Comparison of ENCODE assay signal across 2 cellular contexts in the genomic region with DNA sequence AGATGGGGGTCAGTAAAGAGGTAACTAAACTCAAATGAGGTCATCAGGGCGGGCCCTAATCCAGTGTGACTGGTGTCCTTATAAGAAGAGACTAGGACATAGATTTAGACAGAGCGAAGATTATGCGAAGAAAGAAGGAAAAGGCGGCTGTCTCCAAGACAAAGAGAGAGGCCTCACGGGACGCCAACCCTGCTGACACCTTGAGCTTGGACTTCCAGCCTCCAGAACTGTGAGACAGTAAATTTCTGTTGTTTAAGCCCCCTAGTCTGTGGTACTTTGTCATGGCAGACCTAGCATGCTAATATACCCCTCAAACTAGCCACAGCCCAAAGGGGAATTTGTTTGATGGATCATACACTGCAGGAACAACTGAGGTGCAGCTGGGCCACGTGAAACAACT.
TF ChIP-seq lines count a peak whose summit lies in the region.

No MANE protein-coding gene starts in this region.

TF ChIP-seq in SK-N-SH, 30 proteins besides CTCF, POLR2A, EP300 and RAD21:
- no peak for TF ChIP-seq REST (IDR thresholded peaks at IDR 0.05; ENCODE audit: low read depth, low read length)
- no peak for TF ChIP-seq JUND (IDR thresholded peaks at IDR 0.05)
- no peak for TF ChIP-seq YY1 (IDR thresholded peaks at IDR 0.05; ENCODE audit: low read depth)
- no peak for TF ChIP-seq RCOR1 (IDR thresholded peaks at IDR 0.05; ENCODE audit: low read length)
- no peak for TF ChIP-seq PBX3 (IDR thresholded peaks at IDR 0.05)
- TF ChIP-seq, protein P1, sequence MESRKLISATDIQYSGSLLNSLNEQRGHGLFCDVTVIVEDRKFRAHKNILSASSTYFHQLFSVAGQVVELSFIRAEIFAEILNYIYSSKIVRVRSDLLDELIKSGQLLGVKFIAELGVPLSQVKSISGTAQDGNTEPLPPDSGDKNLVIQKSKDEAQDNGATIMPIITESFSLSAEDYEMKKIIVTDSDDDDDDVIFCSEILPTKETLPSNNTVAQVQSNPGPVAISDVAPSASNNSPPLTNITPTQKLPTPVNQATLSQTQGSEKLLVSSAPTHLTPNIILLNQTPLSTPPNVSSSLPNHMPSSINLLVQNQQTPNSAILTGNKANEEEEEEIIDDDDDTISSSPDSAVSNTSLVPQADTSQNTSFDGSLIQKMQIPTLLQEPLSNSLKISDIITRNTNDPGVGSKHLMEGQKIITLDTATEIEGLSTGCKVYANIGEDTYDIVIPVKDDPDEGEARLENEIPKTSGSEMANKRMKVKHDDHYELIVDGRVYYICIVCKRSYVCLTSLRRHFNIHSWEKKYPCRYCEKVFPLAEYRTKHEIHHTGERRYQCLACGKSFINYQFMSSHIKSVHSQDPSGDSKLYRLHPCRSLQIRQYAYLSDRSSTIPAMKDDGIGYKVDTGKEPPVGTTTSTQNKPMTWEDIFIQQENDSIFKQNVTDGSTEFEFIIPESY (IDR thresholded peaks at IDR 0.05; ENCODE audit: borderline replicate concordance, low read depth): no peak
- no peak for TF ChIP-seq NRF1 (IDR thresholded peaks at IDR 0.05; ENCODE audit: low read depth, low read length)
- TF ChIP-seq GABPA (IDR thresholded peaks at IDR 0.05; ENCODE audit: low read depth): no peak
- no peak for TF ChIP-seq SIN3A (IDR thresholded peaks at IDR 0.05; ENCODE audit: borderline replicate concordance, low read depth, low read length)
- TF ChIP-seq FOXJ3 (CRISPR knock-in tag; IDR thresholded peaks at IDR 0.05): no peak
- no peak for TF ChIP-seq FOSL2 (IDR thresholded peaks at IDR 0.05; ENCODE audit: borderline replicate concordance, low read depth)
- TF ChIP-seq RXRA (IDR thresholded peaks at IDR 0.05; ENCODE audit: borderline replicate concordance, low read depth): no peak
- TF ChIP-seq GATA2 (CRISPR knock-in tag; IDR thresholded peaks at IDR 0.05): no peak
- no peak for TF ChIP-seq MAX (IDR thresholded peaks at IDR 0.05; ENCODE audit: low read depth)
- no peak for TF ChIP-seq NFIC (IDR thresholded peaks at IDR 0.05; ENCODE audit: borderline replicate concordance)
- no peak for TF ChIP-seq USF2 (IDR thresholded peaks at IDR 0.05; ENCODE audit: borderline replicate concordance, low read depth, low read length)
- no peak for TF ChIP-seq USF1 (IDR thresholded peaks at IDR 0.05; ENCODE audit: borderline replicate concordance, low read depth)

TF ChIP-seq in SK-N-SH treated with all-trans-retinoic acid at 6 μM for 48 hours, 23 proteins besides CTCF, POLR2A, EP300 and RAD21 (continued from another document):
- TF ChIP-seq, protein P2, sequence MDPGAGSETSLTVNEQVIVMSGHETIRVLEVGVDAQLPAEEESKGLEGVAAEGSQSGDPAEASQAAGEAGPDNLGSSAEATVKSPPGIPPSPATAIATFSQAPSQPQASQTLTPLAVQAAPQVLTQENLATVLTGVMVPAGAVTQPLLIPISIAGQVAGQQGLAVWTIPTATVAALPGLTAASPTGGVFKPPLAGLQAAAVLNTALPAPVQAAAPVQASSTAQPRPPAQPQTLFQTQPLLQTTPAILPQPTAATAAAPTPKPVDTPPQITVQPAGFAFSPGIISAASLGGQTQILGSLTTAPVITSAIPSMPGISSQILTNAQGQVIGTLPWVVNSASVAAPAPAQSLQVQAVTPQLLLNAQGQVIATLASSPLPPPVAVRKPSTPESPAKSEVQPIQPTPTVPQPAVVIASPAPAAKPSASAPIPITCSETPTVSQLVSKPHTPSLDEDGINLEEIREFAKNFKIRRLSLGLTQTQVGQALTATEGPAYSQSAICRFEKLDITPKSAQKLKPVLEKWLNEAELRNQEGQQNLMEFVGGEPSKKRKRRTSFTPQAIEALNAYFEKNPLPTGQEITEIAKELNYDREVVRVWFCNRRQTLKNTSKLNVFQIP (CRISPR knock-in tag; IDR thresholded peaks at IDR 0.05; ENCODE audit: borderline replicate concordance, low read depth): no peak
- no peak for TF ChIP-seq TOX (CRISPR knock-in tag; IDR thresholded peaks at IDR 0.05; ENCODE audit: borderline replicate concordance)
- TF ChIP-seq CSDC2 (CRISPR knock-in tag; IDR thresholded peaks at IDR 0.05): no peak
- no peak for TF ChIP-seq TCF4 (CRISPR knock-in tag; IDR thresholded peaks at IDR 0.05; ENCODE audit: borderline replicate concordance)
- no peak for TF ChIP-seq BACH2 (CRISPR knock-in tag; IDR thresholded peaks at IDR 0.05; ENCODE audit: borderline replicate concordance)
- no peak for TF ChIP-seq OSR1 (CRISPR knock-in tag; IDR thresholded peaks at IDR 0.05)
- no peak for TF ChIP-seq ZFP30 (CRISPR knock-in tag; IDR thresholded peaks at IDR 0.05)
- no peak for TF ChIP-seq ZNF70 (CRISPR knock-in tag; IDR thresholded peaks at IDR 0.05)
- TF ChIP-seq, protein P3, sequence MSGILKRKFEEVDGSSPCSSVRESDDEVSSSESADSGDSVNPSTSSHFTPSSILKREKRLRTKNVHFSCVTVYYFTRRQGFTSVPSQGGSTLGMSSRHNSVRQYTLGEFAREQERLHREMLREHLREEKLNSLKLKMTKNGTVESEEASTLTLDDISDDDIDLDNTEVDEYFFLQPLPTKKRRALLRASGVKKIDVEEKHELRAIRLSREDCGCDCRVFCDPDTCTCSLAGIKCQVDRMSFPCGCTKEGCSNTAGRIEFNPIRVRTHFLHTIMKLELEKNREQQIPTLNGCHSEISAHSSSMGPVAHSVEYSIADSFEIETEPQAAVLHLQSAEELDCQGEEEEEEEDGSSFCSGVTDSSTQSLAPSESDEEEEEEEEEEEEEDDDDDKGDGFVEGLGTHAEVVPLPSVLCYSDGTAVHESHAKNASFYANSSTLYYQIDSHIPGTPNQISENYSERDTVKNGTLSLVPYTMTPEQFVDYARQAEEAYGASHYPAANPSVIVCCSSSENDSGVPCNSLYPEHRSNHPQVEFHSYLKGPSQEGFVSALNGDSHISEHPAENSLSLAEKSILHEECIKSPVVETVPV (CRISPR knock-in tag; IDR thresholded peaks at IDR 0.05): no peak
- TF ChIP-seq GLIS3 (CRISPR knock-in tag; IDR thresholded peaks at IDR 0.05): no peak
